ENCODE assay signal across 8 cellular contexts in genomic region chr5:172835246-172836030, GRCh38. TPM values are rescaled to one million over a fixed set of nuclear protein-coding genes. Genes with fewer than 3 reads are reported as not detected.
DNase-seq lines count a peak whose midpoint lies in the region; ATAC-seq and TF ChIP-seq lines count a peak whose summit lies in the region.

No MANE protein-coding gene starts in this region.

- no peaks in the 10 kb centered on the region for H3K9me3 ChIP-seq in fibroblast of lung (ENCODE audit: control insufficient read depth, insufficient read depth, low read depth, low read length)
- no peaks in the 10 kb centered on the region for H3K9me3 ChIP-seq in prostate gland

- 79% methylated on average over 16 of the region's 16 CpGs for WGBS in prostate gland

- H3K4me1 ChIP-seq in fibroblast of lung (ENCODE audit: control insufficient read depth, extremely low read depth, insufficient read depth, low read length) (peaks cover 16% of the 10 kb centered on the region), prostate gland (replicated peaks) (peaks cover 32% of the 10 kb centered on the region)

- H3K27ac ChIP-seq in fibroblast of lung (ENCODE audit: insufficient read depth, low read length) (peak overlapping the region; percentile 83), prostate gland (peak overlapping the region; percentile 91 to 96)

- H2AFZ ChIP-seq in fibroblast of lung (ENCODE audit: low read length) = no peak overlapping the region

- H3K9ac ChIP-seq in fibroblast of lung (ENCODE audit: insufficient read depth, low read length) = peak overlapping the region; percentile 96

- TF ChIP-seq POLR2A in prostate gland (IDR thresholded peaks at IDR 0.05) = no peak

- H3K27me3 ChIP-seq in fibroblast of lung (ENCODE audit: control insufficient read depth, insufficient read depth, low read length) (no peaks in the 10 kb centered on the region), prostate gland (replicated peaks; ENCODE audit: insufficient read depth) (no peaks in the 10 kb centered on the region)

- peak overlapping the region; percentile 93 for H3K4me2 ChIP-seq in fibroblast of lung (ENCODE audit: extremely low read depth, insufficient read depth, low read length)

- H3K4me3 ChIP-seq in GM08714 (ENCODE audit: low read length) (peak overlapping the region; percentile 91), fibroblast of lung (replicated peaks in 1 of 4; ENCODE audit: control extremely low read depth in 1 of 4, insufficient read depth in 1 of 4, low read depth in 3 of 4, low read length in 4 of 4) (peak overlapping the region; percentile 71 to 96 (median 83)), prostate gland (peak overlapping the region; percentile 89 to 98)

- no peak for ATAC-seq in GM18517 (IDR thresholded peaks at IDR 0.05; ENCODE audit: unreplicated experiment)

- H4K20me1 ChIP-seq in fibroblast of lung (ENCODE audit: control insufficient read depth, extremely low read depth, insufficient read depth, low read length) = no peaks in the 10 kb centered on the region

- H3K36me3 ChIP-seq in fibroblast of lung (ENCODE audit: control insufficient read depth, insufficient read depth, low read length) = peaks cover 3% of the 10 kb centered on the region
- no peaks in the 10 kb centered on the region for H3K36me3 ChIP-seq in prostate gland

- H3K79me2 ChIP-seq in fibroblast of lung (ENCODE audit: control insufficient read depth, insufficient read depth, low read length) = peaks cover 53% of the 10 kb centered on the region

- DNase-seq in RPMI8226 (peak; percentile 71), fibroblast of lung (ENCODE audit: low read depth in 2 of 2) (no peak), prostate gland (ENCODE audit: low spot score) (no peak), GM19240 (ENCODE audit: insufficient read length, low spot score) (no peak), EL (no peak), cerebellar nuclear complex (lab: John Stamatoyannopoulos, UW) (no peak)

- TF ChIP-seq CTCF in fibroblast of lung (conservative IDR thresholded peaks at IDR 0.05 in 1 of 2, IDR thresholded peaks at IDR 0.05 in 1 of 2; ENCODE audit: low read depth in 1 of 2, low read length in 2 of 2) (no peak), prostate gland (IDR thresholded peaks at IDR 0.05) (no peak)

- intact Hi-C loops in prostate gland (cut with DNase I) = loop anchor here (5.0 kb wide), 1 partner anchor 58 kb away; no protein-coding TSS in a partner anchor

RNA-seq across cellular contexts. Expression of gene ERGIC1, which starts 1.4 kb away (rescaled TPM):
- 70.9 and 113 TPM in 2 replicates for total RNA-seq in fibroblast of lung
- polyA plus RNA-seq in fibroblast of lung = 168 and 171 TPM in 2 replicates
- 173 and 195 TPM in 2 replicates for polyA plus RNA-seq in fibroblast of lung (2012)
- 269 and 362 TPM in 2 replicates for polyA minus RNA-seq in fibroblast of lung (ENCODE audit: low replicate concordance)
- total RNA-seq in prostate gland = 100 to 1,000 TPM; 228 to 380 TPM
